Comparison of ENCODE assay signal across 13 cellular contexts in genomic region chr1:9442266-9442846, GRCh38.
DNase-seq lines count a peak whose midpoint lies in the region; ATAC-seq and TF ChIP-seq lines count a peak whose summit lies in the region.
"Had no signal": no experiment of that assay in that cellular context is flagged by ENCODE, and none has a peak within 500 bp of the region (broad histone marks: within the 10 kb centered on the region; RNA-seq: fewer than 3 reads in every experiment).

No MANE protein-coding gene starts in this region.

- H3K27me3 ChIP-seq in SJCRH30 (peaks cover 15% of the 10 kb centered on the region; the same call in 1 of the 2 replicates), hepatocyte (no peaks in the 10 kb centered on the region), skeletal muscle tissue (ENCODE audit: control insufficient read depth in 3 of 3, insufficient read depth in 3 of 3, low read length in 3 of 3) (no peaks in the 10 kb centered on the region)
- H3K27me3 ChIP-seq: cardiac muscle cell had no signal

- TF ChIP-seq CTCF in hepatocyte (IDR thresholded peaks at IDR 0.05; ENCODE audit: poor library complexity) = no peak

- peak overlapping the region; percentile 46 for H3K4me2 ChIP-seq in hepatocyte

- DNase-seq in H4 (ENCODE audit: low spot score) (peak; percentile 46), SJCRH30 (peak; percentile 19 to 39), hepatocyte (ENCODE audit: low spot score) (peak; percentile 56), NK-92 (lab: John Stamatoyannopoulos, UW; ENCODE audit: unreplicated experiment) (no peak), NCI-H2196 treated with DMSO at 0.1 percent for 48 hours (lab: John Stamatoyannopoulos, UW; ENCODE audit: unreplicated experiment) (no peak)
- no peak for DNase-seq in activated CD4-positive, alpha-beta T cell treated with anti-CD3 and anti-CD28 coated beads, Interleukin-2, amount 50 U/mL, for 48 hours
- DNase-seq: activated T-cell treated with anti-CD3 and anti-CD28 coated beads, Interleukin-2, amount 50 U/mL, for 72 hours; NCI-H146; PC-3 had no signal

- H3K4me1 ChIP-seq in SJCRH30 = peaks cover 6% of the 10 kb centered on the region; the same call in 1 of the 2 replicates
- H3K4me1 ChIP-seq in hepatocyte (ENCODE audit: insufficient read depth) = peaks cover 63% of the 10 kb centered on the region
- peaks cover 39 to 69% (median 48%) of the 10 kb centered on the region in 3 donors for H3K4me1 ChIP-seq in skeletal muscle tissue (ENCODE audit: control insufficient read depth in 3 of 3, insufficient read depth in 3 of 3, low read length in 3 of 3)

- H2AFZ ChIP-seq in hepatocyte = no peak overlapping the region

- no peak for ATAC-seq in GM21825 (IDR thresholded peaks at IDR 0.05; ENCODE audit: unreplicated experiment)
- ATAC-seq: activated T-cell treated with anti-CD3 and anti-CD28 coated beads, Interleukin-2, amount 50 U/mL, for 72 hours; PC-3 had no signal

- no peaks in the 10 kb centered on the region for H3K79me2 ChIP-seq in hepatocyte

- H3K9ac ChIP-seq in skeletal muscle tissue (ENCODE audit: low read depth in 1 of 3, low read length in 3 of 3) = peak overlapping the region in 1 of 3 donors; percentile 8

- H3K4me3 ChIP-seq in SJCRH30 (no peak overlapping the region), hepatocyte (no peak overlapping the region), skeletal muscle tissue (ENCODE audit: low read length in 3 of 3) (no peak overlapping the region)
- H3K4me3 ChIP-seq: cardiac muscle cell had no signal

- no peaks in the 10 kb centered on the region for H3K9me2 ChIP-seq in hepatocyte (replicated peaks; ENCODE audit: insufficient read depth)

- H3K36me3 ChIP-seq in SJCRH30 = no peaks in the 10 kb centered on the region
- H3K36me3 ChIP-seq in hepatocyte (replicated peaks; ENCODE audit: insufficient read depth, low read depth) = no peaks in the 10 kb centered on the region
- no peaks in the 10 kb centered on the region for H3K36me3 ChIP-seq in skeletal muscle tissue (ENCODE audit: control insufficient read depth in 3 of 3, insufficient read depth in 3 of 3, low read length in 3 of 3)
- H3K36me3 ChIP-seq: cardiac muscle cell had no signal

- H3K9me3 ChIP-seq in SJCRH30 (replicated peaks) (no peaks in the 10 kb centered on the region), hepatocyte (ENCODE audit: low read depth) (no peaks in the 10 kb centered on the region), skeletal muscle tissue (ENCODE audit: control insufficient read depth in 3 of 3, low read length in 3 of 3) (no peaks in the 10 kb centered on the region)

- H3K27ac ChIP-seq in SJCRH30 (no peak overlapping the region), hepatocyte (peak overlapping the region; percentile 95), skeletal muscle tissue (ENCODE audit: low read depth, low read length) (peak overlapping the region; percentile 81)
- H3K27ac ChIP-seq: C4-2B had no signal

- H4K20me1 ChIP-seq in hepatocyte (ENCODE audit: insufficient read depth, poor library complexity, severe bottlenecking) = no peaks in the 10 kb centered on the region

- 72% methylated on average over 9 of the region's 9 CpGs for WGBS in hepatocyte (ENCODE audit: low lambda C conversion rate, missing lambda C conversion rate)

Comparison
In these comparisons a context has a peak if more than half of its experiments do, and no peak if none do; other contexts are left out.
1. DNase-seq: peak in H4 (single experiment), SJCRH30 (2 of 2) and hepatocyte (single experiment); none in activated CD4-positive, alpha-beta T cell treated with anti-CD3 and anti-CD28 coated beads, Interleukin-2, amount 50 U/mL, for 48 hours (0 of 2), NK-92 (single experiment) and NCI-H2196 treated with DMSO at 0.1 percent for 48 hours (single experiment).